ENCODE assay signal across 9 cellular contexts in the genomic region with DNA sequence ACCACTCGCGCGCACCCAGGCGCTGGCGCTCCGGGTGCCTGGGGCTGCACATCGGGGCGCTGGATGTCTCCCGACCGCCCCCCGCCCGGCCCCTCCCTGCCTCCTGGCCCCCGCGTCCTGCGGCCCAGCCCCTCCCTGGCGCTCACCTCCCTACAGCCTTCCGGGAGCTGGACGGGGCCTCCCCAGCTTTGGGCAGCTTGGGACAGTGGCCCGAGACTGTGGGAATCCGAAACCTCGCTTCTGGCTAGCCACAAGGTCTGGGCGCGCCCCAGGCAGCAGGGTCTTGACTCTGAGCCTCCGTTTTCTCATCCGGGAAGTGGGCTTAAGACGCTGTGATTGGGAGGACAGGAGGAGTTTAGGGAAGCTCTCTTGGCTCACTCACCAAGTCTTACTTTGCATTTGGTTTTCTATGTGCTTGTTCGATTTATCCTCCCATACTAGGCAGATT. TPM values are rescaled to one million over a fixed set of nuclear protein-coding genes. Genes with fewer than 3 reads are reported as not detected.
A peak's percentile ranks its signal among the peaks of the same experiment; 100 is the strongest.
DNase-seq lines count a peak whose midpoint lies in the region; ATAC-seq, FAIRE-seq and TF ChIP-seq lines count a peak whose summit lies in the region.
"Had no signal": no experiment of that assay in that cellular context is flagged by ENCODE, and none has a peak within 500 bp of the region (broad histone marks: within the 10 kb centered on the region; RNA-seq: fewer than 3 reads in every experiment).

No MANE protein-coding gene starts in this region.

- TF ChIP-seq CTCF in Peyer's patch (IDR thresholded peaks at IDR 0.05) (no peak), fibroblast of the aortic adventitia (IDR thresholded peaks at IDR 0.05; ENCODE audit: insufficient read depth, low read length) (no peak), pancreas (IDR thresholded peaks at IDR 0.05) (peak in 1 of 4 donors; percentile 7)

- H3K9me3 ChIP-seq in CD4-positive, alpha-beta memory T cell (ENCODE audit: control insufficient read depth in 1 of 2, low read length in 2 of 2) = no peaks in the 10 kb centered on the region
- H3K9me3 ChIP-seq in Peyer's patch (no peaks in the 10 kb centered on the region), pancreas (no peaks in the 10 kb centered on the region)
- H3K9me3 ChIP-seq: adrenal gland had no signal

- TF ChIP-seq POLR2A in Peyer's patch (IDR thresholded peaks at IDR 0.05) = no peak

- no peak for DNase-seq in CD4-positive, alpha-beta memory T cell
- no peak for DNase-seq in Peyer's patch
- no peak for DNase-seq in fibroblast of the aortic adventitia (ENCODE audit: low read depth)
- peak in 1 of 6 donors; percentile 55 for DNase-seq in pancreas
- DNase-seq in HEK293T (ENCODE audit: extremely low spot score) = no peak
- DNase-seq in nucleus accumbens (lab: John Stamatoyannopoulos, UW) = no peak
- no peak for DNase-seq in sciatic nerve (ENCODE audit: low spot score)

- H3K27ac Mint-ChIP-seq in CD4-positive, alpha-beta memory T cell = peak overlapping the region in 1 of 7 donors; percentile 64

- no peak for FAIRE-seq in pancreas (lab: Jason Lieb, UNC)

- no peak overlapping the region for H3K4me3 ChIP-seq in CD4-positive, alpha-beta memory T cell (ENCODE audit: low read length in 2 of 2)
- H3K4me3 ChIP-seq in Peyer's patch = peak overlapping the region; percentile 22 to 57 (median 52)
- peak overlapping the region; percentile 44 for H3K4me3 ChIP-seq in fibroblast of the aortic adventitia (ENCODE audit: low read depth, low read length)
- H3K4me3 ChIP-seq in pancreas = peak overlapping the region in 3 of 4 donors; percentile 7 to 49 (median 44)

- H3K27me3 Mint-ChIP-seq in CD4-positive, alpha-beta memory T cell = peaks cover 33 to 36% of the 10 kb centered on the region in 2 donors

- WGBS in pancreas, 2 donors = 7 to 10% methylated on average over 18 to 27 of the region's 27 CpGs

- POLR2A ChIA-PET in CD4-positive, alpha-beta memory T cell (lab: Charles Lee; ENCODE audit: partially characterized antibody) = no interaction called here
- POLR2A ChIA-PET in HEK293T (lab: Yijun Ruan, JAX) = no interaction called here

- no peaks in the 10 kb centered on the region for H3K36me3 ChIP-seq in CD4-positive, alpha-beta memory T cell (ENCODE audit: insufficient read depth, low read length)
- H3K36me3 ChIP-seq in Peyer's patch = no peaks in the 10 kb centered on the region
- H3K36me3 ChIP-seq in pancreas = no peaks in the 10 kb centered on the region
- H3K36me3 ChIP-seq: adrenal gland had no signal

- peak overlapping the region; percentile 64 to 81 (median 73) for H3K4me3 Mint-ChIP-seq in CD4-positive, alpha-beta memory T cell

- peaks cover 0 to 2% (median 0%) of the 10 kb centered on the region in 8 donors for H3K9me3 Mint-ChIP-seq in CD4-positive, alpha-beta memory T cell

- CTCF ChIA-PET in CD4-positive, alpha-beta memory T cell (lab: Charles Lee; ENCODE audit: partially characterized antibody) = no interaction called here
- CTCF ChIA-PET in HEK293T (lab: Yijun Ruan, JAX) = interaction anchor here (1.0 kb wide), 1 partner anchor 246 kb away, joined by 3 read pairs; no protein-coding TSS in a partner anchor

- no peaks in the 10 kb centered on the region for H3K36me3 Mint-ChIP-seq in CD4-positive, alpha-beta memory T cell

- peaks cover 13% of the 10 kb centered on the region for H3K27me3 ChIP-seq in CD4-positive, alpha-beta memory T cell (ENCODE audit: insufficient read depth, low read length)
- H3K27me3 ChIP-seq in Peyer's patch = no peaks in the 10 kb centered on the region
- no peaks in the 10 kb centered on the region for H3K27me3 ChIP-seq in pancreas
- H3K27me3 ChIP-seq: adrenal gland had no signal

- peak in 3 of 4 donors; percentile 5 to 19 (median 5) for ATAC-seq in pancreas
- no peak for ATAC-seq in GM18520 (IDR thresholded peaks at IDR 0.05; ENCODE audit: unreplicated experiment)
- no peak for ATAC-seq in sciatic nerve

- intact Hi-C loops in CD4-positive, alpha-beta memory T cell (cut with micrococcal nuclease) = no loop called here
- intact Hi-C loops in pancreas (cut with DNase I) = no loop called here
- intact Hi-C loops in sciatic nerve (cut with DNase I) = no loop called here

- peaks cover 4 to 14% (median 9%) of the 10 kb centered on the region in 4 donors for H3K4me1 Mint-ChIP-seq in CD4-positive, alpha-beta memory T cell

- H3K4me1 ChIP-seq in CD4-positive, alpha-beta memory T cell (ENCODE audit: insufficient read depth, low read length) = no peaks in the 10 kb centered on the region
- H3K4me1 ChIP-seq in Peyer's patch (peaks cover 0 to 18% (median 7%) of the 10 kb centered on the region in 4 donors), pancreas (peaks cover 0 to 4% (median 0%) of the 10 kb centered on the region in 3 donors)

- no peak overlapping the region for H3K27ac ChIP-seq in CD4-positive, alpha-beta memory T cell (ENCODE audit: low read depth, low read length)
- H3K27ac ChIP-seq in Peyer's patch (peak overlapping the region in 3 of 4 donors; percentile 42 to 71 (median 58)), pancreas (peak overlapping the region in 1 of 4 donors; percentile 28)

TF ChIP-seq in HEK293T, 16 proteins besides CTCF, POLR2A, EP300 and RAD21:
- TF ChIP-seq LEF1 (IDR thresholded peaks at IDR 0.05; ENCODE audit: borderline replicate concordance) (no peak), CTBP1 (IDR thresholded peaks at IDR 0.05; ENCODE audit: borderline replicate concordance) (no peak), ARNT (IDR thresholded peaks at IDR 0.05) (no peak), SUZ12 (IDR thresholded peaks at IDR 0.05) (no peak), NFRKB (IDR thresholded peaks at IDR 0.05) (no peak), L3MBTL2 (conservative IDR thresholded peaks at IDR 0.05) (no peak), ZNF384 (IDR thresholded peaks at IDR 0.05) (no peak), FOXA1 (IDR thresholded peaks at IDR 0.05) (no peak), FOXK2 (IDR thresholded peaks at IDR 0.05) (no peak), BHLHE40 (IDR thresholded peaks at IDR 0.05; ENCODE audit: borderline replicate concordance) (no peak), SP1 (IDR thresholded peaks at IDR 0.05) (no peak), TARDBP (IDR thresholded peaks at IDR 0.05) (no peak), ELF4 (IDR thresholded peaks at IDR 0.05) (no peak), FOXM1 (IDR thresholded peaks at IDR 0.05; ENCODE audit: borderline replicate concordance) (no peak), HDGF (IDR thresholded peaks at IDR 0.05; ENCODE audit: borderline replicate concordance) (no peak)
- TF ChIP-seq, protein P1, sequence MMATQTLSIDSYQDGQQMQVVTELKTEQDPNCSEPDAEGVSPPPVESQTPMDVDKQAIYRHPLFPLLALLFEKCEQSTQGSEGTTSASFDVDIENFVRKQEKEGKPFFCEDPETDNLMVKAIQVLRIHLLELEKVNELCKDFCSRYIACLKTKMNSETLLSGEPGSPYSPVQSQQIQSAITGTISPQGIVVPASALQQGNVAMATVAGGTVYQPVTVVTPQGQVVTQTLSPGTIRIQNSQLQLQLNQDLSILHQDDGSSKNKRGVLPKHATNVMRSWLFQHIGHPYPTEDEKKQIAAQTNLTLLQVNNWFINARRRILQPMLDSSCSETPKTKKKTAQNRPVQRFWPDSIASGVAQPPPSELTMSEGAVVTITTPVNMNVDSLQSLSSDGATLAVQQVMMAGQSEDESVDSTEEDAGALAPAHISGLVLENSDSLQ (IDR thresholded peaks at IDR 0.05) = no peak
TF ChIP-seq in HEK293T: peak in this region for 0.

RNA-seq across cellular contexts. Expression of a gene that starts 0.7 kb away (rescaled TPM):
- not detected for total RNA-seq in CD4-positive, alpha-beta memory T cell
- under 1 TPM in 1 of 2 donors, not detected in 1; 0.10 TPM for polyA plus RNA-seq in CD4-positive, alpha-beta memory T cell
- total RNA-seq in Peyer's patch (1 to 10 TPM; 1.4 to 5.0 (median 2.5) TPM), fibroblast of the aortic adventitia (ENCODE audit: low replicate concordance) (under 0.01 TPM in 1 of 2 replicates, not detected in the other), pancreas (1 to 10 TPM in 5 of 6 donors, under 1 TPM in 1; 0.69 to 6.8 (median 3.0) TPM), sciatic nerve (0.22 TPM)
- polyA plus RNA-seq in pancreas = 10 to 100 TPM in 1 of 2 donors, 1 to 10 TPM in 1; 6.5 to 17.6 TPM

Comparison
In these comparisons a context has a peak if more than half of its experiments do, and no peak if none do; other contexts are left out.
1. H3K4me3 ChIP-seq: peak in Peyer's patch (4 of 4), fibroblast of the aortic adventitia (single experiment) and pancreas (3 of 4); none in CD4-positive, alpha-beta memory T cell (0 of 2).
2. ATAC-seq: peak in pancreas (3 of 4); none in GM18520 (single experiment) and sciatic nerve (single experiment).